11 cellular contexts compared by ENCODE assay signal in the genomic region with DNA sequence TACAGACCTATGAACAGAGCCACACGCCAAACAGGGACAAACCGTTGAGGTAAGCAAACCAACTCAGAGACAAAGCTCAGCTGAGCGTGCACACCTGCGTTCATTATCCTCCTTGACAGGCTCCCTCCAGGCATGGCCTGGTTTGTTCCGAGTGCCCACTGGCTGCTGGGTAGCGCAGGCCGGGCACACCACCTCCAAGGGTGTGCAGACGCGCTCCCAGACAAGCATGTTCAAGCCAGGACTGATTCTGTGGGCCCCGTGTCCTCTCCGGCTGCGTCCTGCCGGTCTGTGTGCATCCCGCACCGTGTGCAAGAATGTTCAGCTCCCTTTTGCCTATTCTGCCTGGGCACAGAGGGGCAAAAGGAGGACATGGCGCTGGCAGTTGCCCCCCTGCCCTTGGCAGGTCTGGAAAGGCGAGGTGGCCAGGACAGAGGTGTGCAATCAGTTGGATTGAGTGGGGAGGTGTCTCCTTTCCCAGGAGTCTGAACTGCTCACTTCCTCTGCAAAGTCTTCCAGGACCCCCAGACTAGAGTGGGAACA. TPM values are rescaled to one million over a fixed set of nuclear protein-coding genes. Genes with fewer than 3 reads are reported as not detected.
DNase-seq lines count a peak whose midpoint lies in the region; ATAC-seq, FAIRE-seq and TF ChIP-seq lines count a peak whose summit lies in the region.
"Had no signal": no experiment of that assay in that cellular context is flagged by ENCODE, and none has a peak within 500 bp of the region (broad histone marks: within the 10 kb centered on the region; RNA-seq: fewer than 3 reads in every experiment).

No MANE protein-coding gene starts in this region.

- no peak overlapping the region for H3K27ac Mint-ChIP-seq in stimulated activated effector memory CD8-positive, alpha-beta T cell treated with anti-CD3 and anti-CD28 coated beads, Interleukin-12 subunit alpha, Interleukin-12 subunit beta, amount 100 ng/mL, for 72 hours
- no peak overlapping the region for H3K27ac Mint-ChIP-seq in activated T-helper 17 cell treated with anti-CD3 and anti-CD28 coated beads, Interleukin-2, amount 50 U/mL, for 72 hours

- H3K36me3 ChIP-seq in ascending aorta: peaks cover 0 to 4% of the 10 kb centered on the region in 2 donors
- H3K36me3 ChIP-seq in HepG2 (replicated peaks in 1 of 2; ENCODE audit: control insufficient read depth in 1 of 2, insufficient read depth in 2 of 2, low read length in 2 of 2): peaks cover 0 to 1% of the 10 kb centered on the region in 2 experiments; a peak in 1 of 5 replicates
- no peaks in the 10 kb centered on the region for H3K36me3 ChIP-seq in aorta (ENCODE audit: control insufficient read depth in 1 of 2, insufficient read depth in 2 of 2, low read length in 1 of 2)

- FAIRE-seq in HepG2 (lab: Jason Lieb, UNC): no peak
- FAIRE-seq: G401.6 had no signal

- TF ChIP-seq POLR2A in HepG2 (IDR thresholded peaks at IDR 0.05; ENCODE audit: insufficient read depth in 1 of 2, low read depth in 2 of 2, low read length in 2 of 2): no peak

- H3K4me3 ChIP-seq in ascending aorta: peak overlapping the region; percentile 43 to 59
- H3K4me3 ChIP-seq in HepG2 (replicated peaks in 1 of 3; ENCODE audit: insufficient read depth in 1 of 3, low read depth in 2 of 3, low read length in 3 of 3): peak overlapping the region; percentile 68 to 74 (median 72); a peak in 5 of 6 replicates
- peak overlapping the region in 1 of 2 donors; percentile 38 for H3K4me3 ChIP-seq in aorta (ENCODE audit: low read length in 2 of 2)

- no peaks in the 10 kb centered on the region for H3K36me3 Mint-ChIP-seq in stimulated activated effector memory CD8-positive, alpha-beta T cell treated with anti-CD3 and anti-CD28 coated beads, Interleukin-12 subunit alpha, Interleukin-12 subunit beta, amount 100 ng/mL, for 72 hours
- H3K36me3 Mint-ChIP-seq in activated T-helper 17 cell treated with anti-CD3 and anti-CD28 coated beads, Interleukin-2, amount 50 U/mL, for 72 hours (ENCODE audit: low read depth): no peaks in the 10 kb centered on the region

- H3K4me2 ChIP-seq in HepG2 (ENCODE audit: low read depth, low read length): peak overlapping the region; percentile 90

- DNase-seq in NCI-H2107 treated with DMSO at 0.1 percent for 48 hours (lab: John Stamatoyannopoulos, UW; ENCODE audit: unreplicated experiment): peak; percentile 7
- DNase-seq in NCI-H2107 (lab: John Stamatoyannopoulos, UW): no peak
- peak in 1 of 2 donors; percentile 31 for DNase-seq in ascending aorta (ENCODE audit: low spot score in 2 of 2)
- no peak for DNase-seq in HepG2 (ENCODE audit: low spot score)
- DNase-seq in stimulated activated effector memory CD8-positive, alpha-beta T cell treated with anti-CD3 and anti-CD28 coated beads, Interleukin-12 subunit alpha, Interleukin-12 subunit beta, amount 100 ng/mL, for 72 hours (ENCODE audit: low spot score in 2 of 2): no peak
- DNase-seq in aorta: no peak
- DNase-seq in activated CD4-positive, alpha-beta T cell treated with anti-CD3 and anti-CD28 coated beads, Interleukin-2, amount 50 U/mL, for 4 hours: no peak
- DNase-seq: activated CD4-positive, alpha-beta T cell treated with anti-CD3 and anti-CD28 coated beads, Interleukin-2, amount 50 U/mL, for 1 hour had no signal

- no peak overlapping the region for H3K4me3 Mint-ChIP-seq in stimulated activated effector memory CD8-positive, alpha-beta T cell treated with anti-CD3 and anti-CD28 coated beads, Interleukin-12 subunit alpha, Interleukin-12 subunit beta, amount 100 ng/mL, for 72 hours
- no peak overlapping the region for H3K4me3 Mint-ChIP-seq in activated T-helper 17 cell treated with anti-CD3 and anti-CD28 coated beads, Interleukin-2, amount 50 U/mL, for 72 hours

- TF ChIP-seq CTCF in ascending aorta (IDR thresholded peaks at IDR 0.05): no peak
- TF ChIP-seq CTCF in HepG2 (CRISPR knock-in tag; IDR thresholded peaks at IDR 0.05): no peak

- WGBS in HepG2 (ENCODE audit: low lambda C conversion rate): 40% methylated on average over 6 of the region's 17 CpGs
- WGBS in aorta, 2 donors: 69 to 72% methylated on average over 17 of the region's 17 CpGs

- CTCF ChIA-PET in HepG2 (lab: Yijun Ruan, JAX; ENCODE audit: low intra/inter-chr PET ratio, low total read pairs): no interaction called here

- ATAC-seq in HepG2: peak; percentile 37
- peak; percentile 22 for ATAC-seq in stimulated activated effector memory CD8-positive, alpha-beta T cell treated with anti-CD3 and anti-CD28 coated beads, Interleukin-12 subunit alpha, Interleukin-12 subunit beta, amount 100 ng/mL, for 72 hours
- no peak for ATAC-seq in activated T-helper 17 cell treated with anti-CD3 and anti-CD28 coated beads, Interleukin-2, amount 50 U/mL, for 72 hours (replicated peaks)
- no peak for ATAC-seq in aorta (ENCODE audit: low FRiP score)

- H3K9ac ChIP-seq in HepG2 (ENCODE audit: insufficient read depth, low read depth, low read length): peak overlapping the region; percentile 20; the same call in 1 of the 2 replicates

- H3K9me3 ChIP-seq in ascending aorta: no peaks in the 10 kb centered on the region
- H3K9me3 ChIP-seq in HepG2 (ENCODE audit: low read length): no peaks in the 10 kb centered on the region
- H3K9me3 ChIP-seq in aorta (ENCODE audit: control insufficient read depth, low read length): no peaks in the 10 kb centered on the region

- peaks cover 7% of the 10 kb centered on the region for H3K4me1 Mint-ChIP-seq in stimulated activated effector memory CD8-positive, alpha-beta T cell treated with anti-CD3 and anti-CD28 coated beads, Interleukin-12 subunit alpha, Interleukin-12 subunit beta, amount 100 ng/mL, for 72 hours
- H3K4me1 Mint-ChIP-seq in activated T-helper 17 cell treated with anti-CD3 and anti-CD28 coated beads, Interleukin-2, amount 50 U/mL, for 72 hours: no peaks in the 10 kb centered on the region

- peaks cover 51% of the 10 kb centered on the region for H3K27me3 Mint-ChIP-seq in activated T-helper 17 cell treated with anti-CD3 and anti-CD28 coated beads, Interleukin-2, amount 50 U/mL, for 72 hours

- H4K20me1 ChIP-seq in HepG2 (ENCODE audit: insufficient read depth, low read length): no peaks in the 10 kb centered on the region

- no peak for TF ChIP-seq RAD21 in HepG2 (CRISPR knock-in tag; IDR thresholded peaks at IDR 0.05)

- in situ Hi-C loops in HepG2 (cut with HindIII; ENCODE audit: extremely low pct_ligation_motif_present, low pct_unique_long_range_greater_than_20kb): no loop called here

- no TSS peak for BruUV-seq in HepG2 (replicated peaks; lab: Mats Ljungman, UMichigan)

- H2AFZ ChIP-seq in HepG2 (ENCODE audit: low read length): no peak overlapping the region

- POLR2A ChIA-PET in HepG2 (lab: Yijun Ruan, JAX): interaction anchor here (0.6 kb wide), 1 partner anchor 70 kb away, joined by 3 read pairs; no protein-coding TSS in a partner anchor

- H3K9me3 Mint-ChIP-seq in stimulated activated effector memory CD8-positive, alpha-beta T cell treated with anti-CD3 and anti-CD28 coated beads, Interleukin-12 subunit alpha, Interleukin-12 subunit beta, amount 100 ng/mL, for 72 hours: no peaks in the 10 kb centered on the region
- no peaks in the 10 kb centered on the region for H3K9me3 Mint-ChIP-seq in activated T-helper 17 cell treated with anti-CD3 and anti-CD28 coated beads, Interleukin-2, amount 50 U/mL, for 72 hours

- no peaks in the 10 kb centered on the region for H3K27me3 ChIP-seq in ascending aorta
- H3K27me3 ChIP-seq in HepG2 (ENCODE audit: control insufficient read depth in 1 of 2, insufficient read depth in 2 of 2, low read length in 2 of 2): peaks cover 0 to 20% of the 10 kb centered on the region in 2 experiments; a peak in 3 of 5 replicates
- H3K27me3 ChIP-seq in aorta (ENCODE audit: control insufficient read depth in 1 of 2, insufficient read depth in 2 of 2, low read length in 1 of 2): no peaks in the 10 kb centered on the region

- intact Hi-C loops in ascending aorta (cut with DNase I) (no loop called here), HepG2 (cut with micrococcal nuclease; ENCODE audit: unreplicated experiment) (no loop called here), aorta (cut with DNase I) (no loop called here)

- H3K79me2 ChIP-seq in HepG2 (ENCODE audit: insufficient read depth, low read length): no peaks in the 10 kb centered on the region

- H3K4me1 ChIP-seq in ascending aorta (peaks cover 0 to 8% of the 10 kb centered on the region in 2 donors), HepG2 (ENCODE audit: insufficient read depth, low read length) (peaks cover 30% of the 10 kb centered on the region), aorta (ENCODE audit: control insufficient read depth in 1 of 2, insufficient read depth in 2 of 2, low read length in 2 of 2) (no peaks in the 10 kb centered on the region)

- no peak for TF ChIP-seq EP300 in HepG2 (IDR thresholded peaks at IDR 0.05; ENCODE audit: low read depth in 2 of 2, low read length in 2 of 2)
- no peak for TF ChIP-seq EP300 in HepG2 (CRISPR knock-in tag; IDR thresholded peaks at IDR 0.05; ENCODE audit: borderline replicate concordance)

- H3K27ac ChIP-seq in ascending aorta (no peak overlapping the region), HepG2 (ENCODE audit: extremely low read length, insufficient read depth, low read length) (no peak overlapping the region), aorta (ENCODE audit: low read depth in 1 of 2, low read length in 2 of 2) (no peak overlapping the region)

RNA-seq across cellular contexts. Expression of a gene that starts 0.5 kb away (rescaled TPM):
- total RNA-seq in ascending aorta (not detected), HepG2 (2016; rRNA removed; fragmentation: Illumina TruSeq; extraction: Trizol) (0.20 TPM in 1 of 2 replicates, not detected in the other), aorta (under 1 TPM in 1 of 2 donors, not detected in 1; 0.49 TPM)
- not detected in 2 replicates for total RNA-seq in HepG2 (2016; cell fraction: cytosol; rRNA removed; fragmentation: Illumina TruSeq; extraction: Trizol; ENCODE audit: low read depth)
- 0.10 and 0.11 TPM in 2 replicates for total RNA-seq in HepG2 (2016; cell fraction: insoluble cytoplasmic fraction; rRNA removed; fragmentation: Illumina TruSeq; extraction: Trizol)
- 0.10 TPM in 1 of 2 replicates, not detected in the other for total RNA-seq in HepG2 (2016; cell fraction: membrane; rRNA removed; fragmentation: Illumina TruSeq; extraction: Trizol)
- total RNA-seq in HepG2 (2016; cell fraction: nucleus; rRNA removed; fragmentation: Illumina TruSeq; extraction: Trizol): 0.22 TPM in 1 of 2 replicates, not detected in the other
- polyA plus RNA-seq in HepG2 (2011; rRNA removed) (0.05 and 0.15 TPM in 2 replicates), aorta (1 to 10 TPM in 1 of 2 donors, not detected in 1; 1.4 TPM)
- 0.15 TPM in 1 of 2 replicates, not detected in the other for polyA plus RNA-seq in HepG2 (2011; cell fraction: cytosol; rRNA removed)
- polyA plus RNA-seq in HepG2 (2011; cell fraction: nucleus; rRNA removed): not detected in 2 replicates
- polyA plus RNA-seq in HepG2 (2012): not detected in 2 replicates
- polyA plus RNA-seq in HepG2 (2016; cell fraction: cytosol; fragmentation: Illumina TruSeq; extraction: Trizol; ENCODE audit: low read depth): 0.08 TPM in 1 of 2 replicates, not detected in the other
- polyA plus RNA-seq in HepG2 (2016; cell fraction: insoluble cytoplasmic fraction; fragmentation: Illumina TruSeq; extraction: Trizol; ENCODE audit: low read depth): 0.14 TPM in 1 of 2 replicates, not detected in the other
- 0.10 TPM in 1 of 2 replicates, not detected in the other for polyA plus RNA-seq in HepG2 (2016; cell fraction: membrane; fragmentation: Illumina TruSeq; extraction: Trizol; ENCODE audit: low read depth)
- polyA plus RNA-seq in HepG2 (2016; cell fraction: nucleus; fragmentation: Illumina TruSeq; extraction: Trizol; ENCODE audit: insufficient read depth, low read depth): 0.28 TPM in 1 of 2 replicates, not detected in the other
- polyA minus RNA-seq in HepG2 (2011; rRNA and poly(A)+ RNA removed; ENCODE audit: low replicate concordance): 0.30 TPM in 1 of 2 replicates, not detected in the other
- polyA minus RNA-seq in HepG2 (2011; cell fraction: cytosol; rRNA and poly(A)+ RNA removed): not detected in 2 replicates
- not detected in 2 replicates for polyA minus RNA-seq in HepG2 (2011; cell fraction: nucleus; rRNA and poly(A)+ RNA removed)
- total RNA-seq in activated T-helper 17 cell treated with anti-CD3 and anti-CD28 coated beads, Interleukin-2, amount 50 U/mL, for 72 hours: not detected
- total RNA-seq: SK-MEL-5 had no signal

Comparison
In these comparisons a context has a peak if more than half of its experiments do, and no peak if none do; other contexts are left out.
1. ATAC-seq: peak in HepG2 (single experiment) and stimulated activated effector memory CD8-positive, alpha-beta T cell treated with anti-CD3 and anti-CD28 coated beads, Interleukin-12 subunit alpha, Interleukin-12 subunit beta, amount 100 ng/mL, for 72 hours (single experiment); none in activated T-helper 17 cell treated with anti-CD3 and anti-CD28 coated beads, Interleukin-2, amount 50 U/mL, for 72 hours (single experiment) and aorta (single experiment).